ENCODE assay signal across 20 cellular contexts in genomic region chr7:121119047-121119446, GRCh38.
DNase-seq lines count a peak whose midpoint lies in the region; ATAC-seq, FAIRE-seq and TF ChIP-seq lines count a peak whose summit lies in the region.
"Had no signal": no experiment of that assay in that cellular context is flagged by ENCODE, and none has a peak within 500 bp of the region (broad histone marks: within the 10 kb centered on the region; RNA-seq: fewer than 3 reads in every experiment).

No MANE protein-coding gene starts in this region.

- no CpG with 5 or more reads among the region's 9 CpGs for WGBS in IMR-90 (ENCODE audit: extremely low coverage in 2 of 2, insufficient read length in 1 of 2), 2 experiments
- 93% methylated on average over 9 of the region's 9 CpGs; no CpG with 5 or more reads in 1 of the 2 experiments for WGBS in H1 (ENCODE audit: extremely low coverage in 1 of 2, insufficient coverage in 1 of 2, insufficient read length in 1 of 2, insufficient replicate concordance in 2 of 2, low coverage in 1 of 2, low lambda C conversion rate in 2 of 2, missing lambda C conversion rate in 1 of 2), 2 experiments

- H3K4me2 ChIP-seq in IMR-90 (ENCODE audit: low read depth, low read length) (no peak overlapping the region), H1 (ENCODE audit: insufficient read depth in 1 of 2, low read depth in 2 of 2, low read length in 2 of 2) (no peak overlapping the region), PC-9 (no peak overlapping the region)
- H3K4me2 ChIP-seq: A549, GM23338 had no signal

- in situ Hi-C loops in IMR-90 (cut with MboI; ENCODE audit: low sequenced_read_pairs): no loop called here

- no peak overlapping the region for H4K5ac ChIP-seq in IMR-90 (ENCODE audit: low read depth, low read length)
- H4K5ac ChIP-seq in H1 (ENCODE audit: insufficient read length, low read depth, low read length): no peak overlapping the region

- H3K4me3 ChIP-seq in IMR-90 (ENCODE audit: insufficient read depth, low read depth, low read length): no peak overlapping the region
- no peak overlapping the region for H3K4me3 ChIP-seq in H1 (ENCODE audit: extremely low read depth in 1 of 4, insufficient read depth in 2 of 4, low read depth in 3 of 4, low read length in 4 of 4)
- no peak overlapping the region for H3K4me3 ChIP-seq in PC-9
- H3K4me3 ChIP-seq: A549, GM23338, HAP-1 had no signal

- H3K23ac ChIP-seq in IMR-90 (ENCODE audit: low read depth, low read length): no peak overlapping the region
- H3K23ac ChIP-seq in H1 (ENCODE audit: insufficient read length): no peak overlapping the region

- H3K27ac ChIP-seq in IMR-90 (ENCODE audit: insufficient read depth, low read length) (no peak overlapping the region), H1 (ENCODE audit: low read depth, low read length) (no peak overlapping the region), PC-9 (no peak overlapping the region)
- H3K27ac ChIP-seq: A549 had no signal

- H2BK5ac ChIP-seq in IMR-90 (ENCODE audit: low read depth, low read length, poor library complexity, severe bottlenecking) (no peak overlapping the region), H1 (ENCODE audit: low read depth, low read length) (no peak overlapping the region)

- TF ChIP-seq POLR2A in IMR-90 (IDR thresholded peaks at IDR 0.05; ENCODE audit: low read depth, low read length): no peak
- no peak for TF ChIP-seq POLR2A in H1 (IDR thresholded peaks at IDR 0.05; ENCODE audit: control extremely low read depth in 1 of 2, low read depth in 2 of 2, low read length in 2 of 2)

- H3K9ac ChIP-seq in IMR-90 (ENCODE audit: low read depth, low read length): no peak overlapping the region
- no peak overlapping the region for H3K9ac ChIP-seq in H1 (replicated peaks in 1 of 4; ENCODE audit: extremely low read depth in 1 of 4, low read depth in 3 of 4, low read length in 3 of 4)

- intact Hi-C loops in IMR-90 (cut with micrococcal nuclease): no loop called here
- intact Hi-C loops in PC-9 (cut with micrococcal nuclease; ENCODE audit: unreplicated experiment): no loop called here

- CTCF ChIA-PET in IMR-90 (lab: Yijun Ruan, JAX) (no interaction called here), H1 (lab: Charles Lee; ENCODE audit: partially characterized antibody) (interaction anchor here (1.7 kb wide), 1 partner anchor 20 kb away, joined by 8 read pairs; no protein-coding TSS in a partner anchor), PC-9 (lab: Charles Lee) (no interaction called here)

- no peak overlapping the region for H2BK12ac ChIP-seq in H1 (ENCODE audit: low read depth, low read length)

- H3K9me1 ChIP-seq in IMR-90 (ENCODE audit: insufficient read depth, low read length): no peaks in the 10 kb centered on the region

- no peaks in the 10 kb centered on the region for H3K79me2 ChIP-seq in H1 (ENCODE audit: control insufficient read depth in 1 of 2, insufficient read depth in 2 of 2, low read length in 2 of 2)
- H3K79me2 ChIP-seq in PC-9 (ENCODE audit: low read depth): no peaks in the 10 kb centered on the region

- H2AK9ac ChIP-seq in IMR-90 (replicated peaks; ENCODE audit: low read depth, low read length, poor library complexity): no peak overlapping the region

- BruUV-seq in IMR-90 (replicated peaks; lab: Mats Ljungman, UMichigan) (no TSS peak), PC-9 (replicated peaks; lab: Mats Ljungman, UMichigan) (no TSS peak)

- no peaks in the 10 kb centered on the region for H3K9me3 ChIP-seq in IMR-90 (ENCODE audit: control insufficient read depth, insufficient read depth, low read length)
- H3K9me3 ChIP-seq in H1 (ENCODE audit: insufficient read depth in 2 of 2, low read depth in 1 of 2, low read length in 1 of 2): no peaks in the 10 kb centered on the region
- H3K9me3 ChIP-seq in PC-9 (ENCODE audit: insufficient read depth, low read depth): no peaks in the 10 kb centered on the region
- H3K9me3 ChIP-seq: A549, HAP-1 had no signal

- no peaks in the 10 kb centered on the region for H3F3A ChIP-seq in PC-9 (ENCODE audit: insufficient read depth, low read depth)

- H4K8ac ChIP-seq in IMR-90 (ENCODE audit: low read depth in 2 of 2, low read length in 2 of 2) (no peak overlapping the region), H1 (ENCODE audit: extremely low read depth, insufficient read depth, low read length) (no peak overlapping the region)

- no peak for TF ChIP-seq EP300 in H1 (IDR thresholded peaks at IDR 0.05; ENCODE audit: borderline replicate concordance in 1 of 2, low read depth in 2 of 2, low read length in 2 of 2)

- POLR2A ChIA-PET in IMR-90 (lab: Charles Lee; ENCODE audit: unreplicated experiment): no interaction called here
- POLR2A ChIA-PET in H1 (lab: Charles Lee; ENCODE audit: partially characterized antibody): interaction anchor here (0.6 kb wide), 1 partner anchor 137 kb away, joined by 3 read pairs; no protein-coding TSS in a partner anchor
- POLR2A ChIA-PET in PC-9 (lab: Charles Lee; ENCODE audit: unreplicated experiment): no interaction called here

- H3K4me1 ChIP-seq in IMR-90 (ENCODE audit: control insufficient read depth, insufficient read depth, low read length): no peaks in the 10 kb centered on the region; the same call in 1 of the 2 replicates
- no peaks in the 10 kb centered on the region for H3K4me1 ChIP-seq in H1 (replicated peaks in 1 of 4; ENCODE audit: control insufficient read depth in 3 of 4, insufficient read depth in 4 of 4, low read length in 3 of 4)
- H3K4me1 ChIP-seq in PC-9 (replicated peaks; ENCODE audit: insufficient read depth): no peaks in the 10 kb centered on the region
- H3K4me1 ChIP-seq: A549 had no signal

- H3K9me2 ChIP-seq in PC-9 (ENCODE audit: insufficient read depth): no peaks in the 10 kb centered on the region

- no peak overlapping the region for H3K14ac ChIP-seq in IMR-90 (replicated peaks; ENCODE audit: low read depth, low read length)
- H3K14ac ChIP-seq in H1 (ENCODE audit: insufficient read length): no peak overlapping the region

- H3K36me3 ChIP-seq in IMR-90 (ENCODE audit: control insufficient read depth, insufficient read depth, low read length) (no peaks in the 10 kb centered on the region), H1 (ENCODE audit: control insufficient read depth in 2 of 4, insufficient read depth in 4 of 4, low read length in 3 of 4) (no peaks in the 10 kb centered on the region), PC-9 (ENCODE audit: low read depth) (no peaks in the 10 kb centered on the region)
- H3K36me3 ChIP-seq: HAP-1 had no signal

- TF ChIP-seq CTCF in IMR-90 (conservative IDR thresholded peaks at IDR 0.05; ENCODE audit: low read depth, low read length) (no peak), H1 (IDR thresholded peaks at IDR 0.05; ENCODE audit: control extremely low read depth in 1 of 3, insufficient read depth in 1 of 3, low read depth in 1 of 3, low read length in 3 of 3) (no peak), PC-9 (conservative IDR thresholded peaks at IDR 0.05) (no peak)

- H2BK120ac ChIP-seq in IMR-90 (ENCODE audit: low read depth, low read length): no peak overlapping the region
- no peak overlapping the region for H2BK120ac ChIP-seq in H1 (replicated peaks; ENCODE audit: low read depth, low read length)

- no peak overlapping the region for H3K4ac ChIP-seq in IMR-90 (ENCODE audit: low read depth, low read length)
- no peak overlapping the region for H3K4ac ChIP-seq in H1 (replicated peaks; ENCODE audit: insufficient read length, low read depth, low read length)

- H3K23me2 ChIP-seq in H1 (ENCODE audit: low read depth, low read length): no peaks in the 10 kb centered on the region

- no peak overlapping the region for H2BK20ac ChIP-seq in IMR-90 (ENCODE audit: low read depth, low read length)
- H2BK20ac ChIP-seq in H1 (ENCODE audit: low read length): no peak overlapping the region

- H3K56ac ChIP-seq in IMR-90 (ENCODE audit: extremely low read depth, insufficient read depth, low read length) (no peak overlapping the region), H1 (replicated peaks; ENCODE audit: insufficient read length, low read depth, low read length) (no peak overlapping the region)

- H2AFZ ChIP-seq in IMR-90 (replicated peaks; ENCODE audit: low read length, poor library complexity) (no peak overlapping the region), H1 (ENCODE audit: low read length) (no peak overlapping the region), PC-9 (no peak overlapping the region)
- H2AFZ ChIP-seq: GM23338 had no signal

- H3K18ac ChIP-seq in IMR-90 (ENCODE audit: low read depth, low read length) (no peak overlapping the region), H1 (ENCODE audit: extremely low read depth, low read length) (no peak overlapping the region)

- no peak for TF ChIP-seq RAD21 in IMR-90 (IDR thresholded peaks at IDR 0.05; ENCODE audit: low read length)
- no peak for TF ChIP-seq RAD21 in H1 (IDR thresholded peaks at IDR 0.05 in 1 of 2, conservative IDR thresholded peaks at IDR 0.05 in 1 of 2; ENCODE audit: low read depth in 2 of 2, low read length in 2 of 2)

- H4K91ac ChIP-seq in IMR-90 (ENCODE audit: insufficient read depth, low read depth, low read length): no peak overlapping the region
- H4K91ac ChIP-seq in H1 (replicated peaks; ENCODE audit: insufficient read length, low read length): no peak overlapping the region

- FAIRE-seq in A204.1 (lab: Jason Lieb, UNC) (peak; percentile 69), H1 (lab: Jason Lieb, UNC) (no peak)
- FAIRE-seq: A549, GM12891, GM18507 had no signal

- H2AK5ac ChIP-seq in IMR-90 (ENCODE audit: low read depth, low read length) (no peak overlapping the region), H1 (ENCODE audit: low read depth, low read length) (no peak overlapping the region)

- H2BK15ac ChIP-seq in IMR-90 (ENCODE audit: low read depth, low read length) (no peak overlapping the region), H1 (ENCODE audit: low read length) (no peak overlapping the region)

- peaks cover 0 to 16% of the 10 kb centered on the region in 2 experiments; a peak in 2 of 4 replicates for H3K79me1 ChIP-seq in IMR-90 (ENCODE audit: low read depth in 1 of 2, low read length in 2 of 2)
- no peaks in the 10 kb centered on the region for H3K79me1 ChIP-seq in H1 (ENCODE audit: low read depth, low read length)

- no peak for DNase-seq in IMR-90
- DNase-seq in H1 (ENCODE audit: low read depth in 1 of 2, low spot score in 2 of 2): no peak
- no peak for DNase-seq in PC-9
- no peak for DNase-seq in 8988T
- no peak for DNase-seq in AG08396 (ENCODE audit: low spot score)
- DNase-seq: ACHN; C1 segment of cervical spinal cord; Calu3; CD4-positive, alpha-beta memory T cell; COR-L47; DMS53; DMS79 treated with DMSO at 0.1 percent for 48 hours; GF-D8; HFFc6 had no signal

- H3K27me3 ChIP-seq in IMR-90 (ENCODE audit: control insufficient read depth, insufficient read depth, low read length) (no peaks in the 10 kb centered on the region), H1 (replicated peaks in 1 of 4; ENCODE audit: control insufficient read depth in 3 of 4, extremely low read depth in 1 of 4, insufficient read depth in 3 of 4, low read length in 3 of 4) (no peaks in the 10 kb centered on the region), PC-9 (ENCODE audit: insufficient read depth, low read depth) (no peaks in the 10 kb centered on the region)

- H4K20me1 ChIP-seq in IMR-90 (ENCODE audit: insufficient read depth, low read length) (no peaks in the 10 kb centered on the region), H1 (replicated peaks in 1 of 2; ENCODE audit: control insufficient read depth in 1 of 2, insufficient read depth in 2 of 2, low read length in 2 of 2) (no peaks in the 10 kb centered on the region), PC-9 (ENCODE audit: insufficient read depth) (no peaks in the 10 kb centered on the region)

- no peak for ATAC-seq in IMR-90 (ENCODE audit: low read depth)
- ATAC-seq: A549, GM23338 had no signal

- dilution Hi-C loops in IMR-90 (cut with HindIII; ENCODE audit: low sequenced_read_pairs, unreplicated experiment): no loop called here
